ENCODE assay signal across 18 cellular contexts in the genomic region with DNA sequence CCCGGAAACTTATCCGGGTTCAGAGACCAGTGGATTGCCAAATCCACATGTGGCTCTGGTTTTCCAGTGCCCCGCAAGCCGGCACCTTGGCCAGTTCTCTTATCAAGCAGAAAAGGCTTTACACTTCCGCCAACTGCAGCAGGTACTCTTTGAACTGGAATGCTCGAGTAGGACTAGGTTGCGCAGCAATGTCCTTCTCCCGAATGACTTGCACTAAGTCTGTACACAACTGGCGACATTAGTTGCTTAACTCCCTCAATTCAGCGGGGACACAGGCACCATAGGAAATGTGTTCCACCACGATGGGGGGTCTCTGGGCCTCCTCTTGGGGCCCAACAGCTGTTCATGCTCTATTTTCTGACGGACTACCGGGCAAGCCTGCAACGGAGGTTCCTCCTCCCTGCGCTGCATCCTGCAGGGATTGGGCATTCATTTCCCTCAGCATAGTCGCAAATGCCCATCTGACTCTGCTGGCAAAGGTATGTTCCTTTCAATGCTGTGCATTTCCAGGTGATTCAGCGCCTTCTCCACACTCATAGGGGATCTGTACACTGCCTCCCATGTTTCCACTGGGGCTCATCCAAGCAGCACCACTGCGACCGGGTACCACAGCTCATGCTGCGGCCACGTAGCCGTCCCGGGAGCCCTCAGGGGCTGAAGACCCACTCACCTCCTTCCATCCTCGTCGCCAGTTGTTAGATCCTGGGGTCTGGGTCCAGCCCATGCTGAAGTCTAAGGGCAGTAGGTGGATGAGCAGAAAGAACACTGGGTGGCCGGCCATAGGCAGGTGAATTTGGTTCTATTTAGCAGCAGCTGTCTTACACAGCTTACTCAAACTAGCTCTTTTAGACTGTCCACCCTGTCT.
"Had no signal": no experiment of that assay in that cellular context is flagged by ENCODE, and none has a peak within 500 bp of the region (broad histone marks: within the 10 kb centered on the region; RNA-seq: fewer than 3 reads in every experiment).

No MANE protein-coding gene starts in this region.

- H3K4me3 ChIP-seq: adrenal gland, coronary artery, esophagus squamous epithelium, gastrocnemius medialis, ovary, skin epidermis, testis had no signal

- H3K27ac ChIP-seq: adrenal gland, coronary artery, esophagus squamous epithelium, gastrocnemius medialis, neutrophil, ovary, skin epidermis, testis had no signal

- H3K4me1 ChIP-seq: adrenal gland, esophagus squamous epithelium, gastrocnemius medialis, testis had no signal

- H3K9me3 ChIP-seq: adrenal gland, esophagus squamous epithelium, gastrocnemius medialis, neutrophil, ovary, testis had no signal

- H3K27me3 ChIP-seq: adrenal gland, esophagus squamous epithelium, gastrocnemius medialis, neutrophil, ovary, testis had no signal

- DNase-seq: activated CD4-positive, alpha-beta T cell treated with anti-CD3 and anti-CD28 coated beads, Interleukin-2, amount 50 U/mL, for 4 hours; activated CD8-positive, alpha-beta memory T cell treated with anti-CD3 and anti-CD28 coated beads for 24 hours; activated CD8-positive, alpha-beta memory T cell treated with anti-CD3 and anti-CD28 coated beads, Interleukin-2, amount 50 U/mL, for 4 hours; activated T-cell treated with anti-CD3 and anti-CD28 coated beads, Interleukin-2, amount 50 U/mL, for 24 hours; esophagus squamous epithelium; gastrocnemius medialis; hippocampal formation; kidney glomerular epithelial cell; ovary; right cardiac atrium; stimulated activated CD4-positive, alpha-beta T cell treated with anti-CD3 and anti-CD28 coated beads, Interleukin-2, amount 100 ng/mL, for 24 hours; T-helper 1 cell; testis; trophoblast cell had no signal

- H3K36me3 ChIP-seq: adrenal gland, esophagus squamous epithelium, gastrocnemius medialis, neutrophil, ovary had no signal
